In the genomic region with DNA sequence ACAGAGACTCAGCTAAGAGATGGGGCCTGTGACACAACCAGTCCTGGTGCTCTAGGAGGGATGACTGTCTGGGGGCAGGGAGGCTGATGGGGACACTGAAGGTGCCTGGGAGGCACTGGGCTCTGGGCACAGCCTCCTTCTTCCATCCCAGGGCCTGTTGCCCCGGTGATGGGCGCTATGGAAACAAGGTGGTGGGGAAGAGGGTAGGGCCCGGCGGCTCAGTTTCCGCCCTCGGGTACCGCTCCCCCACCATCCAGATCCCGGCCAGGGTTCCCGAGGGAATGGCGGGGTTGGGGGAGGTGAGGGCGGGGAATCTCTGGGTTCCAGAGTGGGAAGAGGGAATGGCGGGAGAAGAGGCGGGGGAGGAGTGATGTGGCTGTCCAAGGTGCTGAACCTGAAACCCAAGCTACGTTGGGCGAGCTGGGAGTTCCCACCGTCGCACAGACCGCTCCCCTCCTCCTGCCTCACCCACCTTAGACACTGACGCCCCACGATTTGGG, we compare ENCODE assay signal across 8 cellular contexts.
A peak's percentile ranks its signal among the peaks of the same experiment; 100 is the strongest.
DNase-seq lines count a peak whose midpoint lies in the region; ATAC-seq lines count a peak whose summit lies in the region.

No MANE protein-coding gene starts in this region.

- H3K36me3 Mint-ChIP-seq in activated naive CD4-positive, alpha-beta T cell treated with anti-CD3 and anti-CD28 coated beads, Interleukin-2, amount 50 U/mL, for 24 hours, result peaks cover 3% of the 10 kb centered on the region

- peaks cover 42% of the 10 kb centered on the region for H3K4me1 Mint-ChIP-seq in activated naive CD4-positive, alpha-beta T cell treated with anti-CD3 and anti-CD28 coated beads, Interleukin-2, amount 50 U/mL, for 24 hours

- H3K9me3 Mint-ChIP-seq in activated naive CD4-positive, alpha-beta T cell treated with anti-CD3 and anti-CD28 coated beads, Interleukin-2, amount 50 U/mL, for 24 hours, result no peaks in the 10 kb centered on the region

- peak; percentile 39 for DNase-seq in ELR (ENCODE audit: low read depth)
- peak; percentile 52 for DNase-seq in NCI-H1048 (lab: John Stamatoyannopoulos, UW)
- DNase-seq in islet precursor cell, result peak; percentile 85

- ATAC-seq in GM21723 (IDR thresholded peaks at IDR 0.05; ENCODE audit: unreplicated experiment), result no peak
- no peak for ATAC-seq in HG03108 (IDR thresholded peaks at IDR 0.05; ENCODE audit: unreplicated experiment)
- no peak for ATAC-seq in HG02763 (IDR thresholded peaks at IDR 0.05; ENCODE audit: unreplicated experiment)
- ATAC-seq in HG02981 (IDR thresholded peaks at IDR 0.05; ENCODE audit: unreplicated experiment), result no peak

- peak overlapping the region; percentile 65 for H3K4me3 Mint-ChIP-seq in activated naive CD4-positive, alpha-beta T cell treated with anti-CD3 and anti-CD28 coated beads, Interleukin-2, amount 50 U/mL, for 24 hours

- H3K27me3 Mint-ChIP-seq in activated naive CD4-positive, alpha-beta T cell treated with anti-CD3 and anti-CD28 coated beads, Interleukin-2, amount 50 U/mL, for 24 hours, result peaks cover 7% of the 10 kb centered on the region

- no peak overlapping the region for H3K27ac Mint-ChIP-seq in activated naive CD4-positive, alpha-beta T cell treated with anti-CD3 and anti-CD28 coated beads, Interleukin-2, amount 50 U/mL, for 24 hours
